ENCODE assay signal across 18 cellular contexts in genomic region chr13:101309014-101309619, GRCh38.
DNase-seq lines count a peak whose midpoint lies in the region; ATAC-seq, FAIRE-seq and TF ChIP-seq lines count a peak whose summit lies in the region.
"Had no signal": no experiment of that assay in that cellular context is flagged by ENCODE, and none has a peak within 500 bp of the region (broad histone marks: within the 10 kb centered on the region; RNA-seq: fewer than 3 reads in every experiment).

No MANE protein-coding gene starts in this region.

- ATAC-seq in IMR-90 (ENCODE audit: low read depth) = peak; percentile 41
- ATAC-seq in lung (ENCODE audit: insufficient read depth, low FRiP score) = peak; percentile 6
- no peak for ATAC-seq in GM21360 (IDR thresholded peaks at IDR 0.05; ENCODE audit: unreplicated experiment)
- ATAC-seq: activated CD4-positive, CD25-positive, alpha-beta regulatory T cell treated with anti-CD3 and anti-CD28 coated beads, Interleukin-2, amount 50 U/mL, for 24 hours; lower lobe of right lung; right cardiac atrium; T-helper 17 cell had no signal

- no peak overlapping the region for H2BK15ac ChIP-seq in IMR-90 (ENCODE audit: low read depth, low read length)

- peak overlapping the region; percentile 58; the same call in 1 of the 2 replicates for H3K4me2 ChIP-seq in IMR-90 (ENCODE audit: low read depth, low read length)

- no peaks in the 10 kb centered on the region for H3K79me1 ChIP-seq in IMR-90 (ENCODE audit: low read depth in 1 of 2, low read length in 2 of 2)

- H3K9me3 ChIP-seq in IMR-90 (ENCODE audit: control insufficient read depth, insufficient read depth, low read length) (no peaks in the 10 kb centered on the region), lung (ENCODE audit: control insufficient read depth in 2 of 2, insufficient read depth in 1 of 2, low read length in 1 of 2) (peaks cover 0 to 2% of the 10 kb centered on the region in 2 donors)
- H3K9me3 ChIP-seq: lower lobe of right lung had no signal

- no peak for TF ChIP-seq POLR2A in IMR-90 (IDR thresholded peaks at IDR 0.05; ENCODE audit: low read depth, low read length)

- H2BK120ac ChIP-seq in IMR-90 (ENCODE audit: low read depth, low read length) = 0 out of 2 replicates have a peak overlapping the region, but pooled peaks have one; percentile 0

- no peak overlapping the region for H4K8ac ChIP-seq in IMR-90 (ENCODE audit: low read depth in 2 of 2, low read length in 2 of 2)

- dilution Hi-C loops in IMR-90 (cut with HindIII; ENCODE audit: low sequenced_read_pairs, unreplicated experiment) = no loop called here

- intact Hi-C loops in IMR-90 (cut with micrococcal nuclease) = loop anchor here (2.0 to 5.0 kb wide), 3 partner anchors 88 to 157 kb away; no protein-coding TSS in a partner anchor

- peaks cover 20% of the 10 kb centered on the region for H3K9me1 ChIP-seq in IMR-90 (ENCODE audit: insufficient read depth, low read length)

- H4K20me1 ChIP-seq in IMR-90 (ENCODE audit: insufficient read depth, low read length) = no peaks in the 10 kb centered on the region

- H3K23ac ChIP-seq in IMR-90 (ENCODE audit: low read depth, low read length) = no peak overlapping the region

- H3K36me3 ChIP-seq in IMR-90 (ENCODE audit: control insufficient read depth, insufficient read depth, low read length) (no peaks in the 10 kb centered on the region), bronchial epithelial cell (ENCODE audit: control insufficient read depth, insufficient read depth, low read length) (no peaks in the 10 kb centered on the region), lung (ENCODE audit: control insufficient read depth in 2 of 2, insufficient read depth in 2 of 2, low read length in 2 of 2) (no peaks in the 10 kb centered on the region)
- H3K36me3 ChIP-seq: lower lobe of right lung had no signal

- H2BK5ac ChIP-seq in IMR-90 (ENCODE audit: low read depth, low read length, poor library complexity, severe bottlenecking) = peak overlapping the region; percentile 93

- H2AFZ ChIP-seq in IMR-90 (replicated peaks; ENCODE audit: low read length, poor library complexity) = no peak overlapping the region

- no peak overlapping the region for H2AK9ac ChIP-seq in IMR-90 (replicated peaks; ENCODE audit: low read depth, low read length, poor library complexity)

- no peak overlapping the region for H2AK5ac ChIP-seq in IMR-90 (ENCODE audit: low read depth, low read length)

- no peak overlapping the region for H3K4me3 ChIP-seq in IMR-90 (ENCODE audit: insufficient read depth, low read depth, low read length)
- H3K4me3 ChIP-seq in bronchial epithelial cell (ENCODE audit: low read depth, low read length) = no peak overlapping the region
- no peak overlapping the region for H3K4me3 ChIP-seq in lung
- H3K4me3 ChIP-seq: lower lobe of right lung had no signal

- POLR2A ChIA-PET in IMR-90 (lab: Charles Lee; ENCODE audit: unreplicated experiment) = no interaction called here

- H3K27me3 ChIP-seq in IMR-90 (ENCODE audit: control insufficient read depth, insufficient read depth, low read length) (no peaks in the 10 kb centered on the region), bronchial epithelial cell (ENCODE audit: control insufficient read depth, insufficient read depth, low read length) (no peaks in the 10 kb centered on the region), lung (ENCODE audit: control insufficient read depth, insufficient read depth) (no peaks in the 10 kb centered on the region)

- no peak overlapping the region for H3K9ac ChIP-seq in IMR-90 (ENCODE audit: low read depth, low read length)

- no peak overlapping the region; the same call in 1 of the 2 replicates for H3K4ac ChIP-seq in IMR-90 (ENCODE audit: low read depth, low read length)

- H4K5ac ChIP-seq in IMR-90 (ENCODE audit: low read depth, low read length) = no peak overlapping the region; the same call in 1 of the 2 replicates

- H3K4me1 ChIP-seq in IMR-90 (ENCODE audit: control insufficient read depth, insufficient read depth, low read length) (peaks cover 19% of the 10 kb centered on the region), lung (ENCODE audit: control insufficient read depth in 2 of 2, insufficient read depth in 2 of 2, low read length in 2 of 2) (no peaks in the 10 kb centered on the region)
- H3K4me1 ChIP-seq: lower lobe of right lung had no signal

- H3K18ac ChIP-seq in IMR-90 (ENCODE audit: low read depth, low read length) = peak overlapping the region; percentile 85; the same call in 1 of the 2 replicates

- H2BK20ac ChIP-seq in IMR-90 (ENCODE audit: low read depth, low read length) = no peak overlapping the region

- no peak for TF ChIP-seq RAD21 in IMR-90 (IDR thresholded peaks at IDR 0.05; ENCODE audit: low read length)

- no peak overlapping the region for H3K56ac ChIP-seq in IMR-90 (ENCODE audit: extremely low read depth, insufficient read depth, low read length)

- in situ Hi-C loops in IMR-90 (cut with MboI; ENCODE audit: low sequenced_read_pairs) = no loop called here

- H3K27ac ChIP-seq in IMR-90 (ENCODE audit: insufficient read depth, low read length) (no peak overlapping the region), lung (ENCODE audit: low read depth in 1 of 2, low read length in 1 of 2) (no peak overlapping the region)
- H3K27ac ChIP-seq: lower lobe of right lung had no signal

- FAIRE-seq in bronchial epithelial cell (lab: Jason Lieb, UNC) = no peak

- no peak overlapping the region for H3K14ac ChIP-seq in IMR-90 (replicated peaks; ENCODE audit: low read depth, low read length)

- no peak overlapping the region for H4K91ac ChIP-seq in IMR-90 (ENCODE audit: insufficient read depth, low read depth, low read length)

- CTCF ChIA-PET in IMR-90 (lab: Yijun Ruan, JAX) = no interaction called here

- TF ChIP-seq CTCF in IMR-90 (conservative IDR thresholded peaks at IDR 0.05; ENCODE audit: low read depth, low read length) (no peak), bronchial epithelial cell (IDR thresholded peaks at IDR 0.05; ENCODE audit: insufficient read depth, low read length, severe bottlenecking) (no peak), lung (IDR thresholded peaks at IDR 0.05; ENCODE audit: control extremely low read depth, extremely low read depth) (no peak)

- DNase-seq in AG08395 (ENCODE audit: low spot score) = peak; percentile 73
- DNase-seq in IMR-90 = peak; percentile 46
- DNase-seq in bronchial epithelial cell (ENCODE audit: low read depth) = peak; percentile 44
- DNase-seq in lung (ENCODE audit: low spot score) = no peak
- DNase-seq in LoVo (ENCODE audit: low spot score) = no peak
- DNase-seq in activated CD4-positive, alpha-beta T cell treated with anti-CD3 and anti-CD28 coated beads, Interleukin-2, amount 50 U/mL, for 1 hour = no peak
- no peak for DNase-seq in NOMO-1 treated with DMSO at 0.1 percent for 48 hours (lab: John Stamatoyannopoulos, UW; ENCODE audit: unreplicated experiment)
- DNase-seq: activated CD8-positive, alpha-beta memory T cell treated with anti-CD3 and anti-CD28 coated beads, Interleukin-2, amount 50 U/mL, for 4 hours; activated naive CD4-positive, alpha-beta T cell treated with anti-CD3 and anti-CD28 coated beads, Interleukin-2, amount 10 ng/mL, durations not matched to agents 7 days and 5 days; KBM-7; lower lobe of right lung; NCI-H1436; NCI-H510A treated with DMSO at 0.1 percent for 48 hours; right cardiac atrium; stimulated activated CD4-positive, alpha-beta T cell treated with anti-CD3 and anti-CD28 coated beads, Interleukin-4, amount 100 ng/mL, for 4 hours; T-helper 17 cell had no signal

- BruUV-seq in IMR-90 (replicated peaks; lab: Mats Ljungman, UMichigan) = no TSS peak

TF ChIP-seq in IMR-90, 13 proteins besides CTCF, POLR2A, EP300 and RAD21:
- peak; percentile 74; the same call in 1 of the 2 replicates for TF ChIP-seq CEBPB (IDR thresholded peaks at IDR 0.05; ENCODE audit: low read depth, low read length)
- TF ChIP-seq MXI1 (IDR thresholded peaks at IDR 0.05; ENCODE audit: borderline replicate concordance, low read depth, low read length) = no peak
- TF ChIP-seq NFE2L2 (IDR thresholded peaks at IDR 0.05; ENCODE audit: low read depth, low read length) = no peak
- peak; percentile 27; the same call in 1 of the 2 replicates for TF ChIP-seq FOS (IDR thresholded peaks at IDR 0.05; ENCODE audit: low read depth, low read length)
- no peak for TF ChIP-seq CHD1 (IDR thresholded peaks at IDR 0.05; ENCODE audit: low read depth, low read length)
- TF ChIP-seq ELK1 (IDR thresholded peaks at IDR 0.05; ENCODE audit: borderline replicate concordance, low read depth, low read length) = no peak
- TF ChIP-seq BHLHE40 (IDR thresholded peaks at IDR 0.05; ENCODE audit: low read depth, low read length) = no peak
- TF ChIP-seq MAFK (IDR thresholded peaks at IDR 0.05; ENCODE audit: low read depth, low read length) = no peak
- no peak for TF ChIP-seq RCOR1 (IDR thresholded peaks at IDR 0.05; ENCODE audit: insufficient replicate concordance, low read length)

Comparison
In these comparisons a context has a peak if more than half of its experiments do, and no peak if none do; other contexts are left out.
1. DNase-seq: peak in AG08395 (single experiment), IMR-90 (single experiment) and bronchial epithelial cell (single experiment); none in lung (single experiment), LoVo (single experiment), activated CD4-positive, alpha-beta T cell treated with anti-CD3 and anti-CD28 coated beads, Interleukin-2, amount 50 U/mL, for 1 hour (single experiment) and NOMO-1 treated with DMSO at 0.1 percent for 48 hours (single experiment).